Comparison of ENCODE assay signal across 2 cellular contexts in genomic region chr16:1535391-1536291, GRCh38.
TF ChIP-seq lines count a peak whose summit lies in the region.

No MANE protein-coding gene starts in this region.

TF ChIP-seq in SK-N-SH, 30 proteins besides CTCF, POLR2A, EP300 and RAD21 (continued from another document):
- no peak for TF ChIP-seq ZBTB33 (IDR thresholded peaks at IDR 0.05; ENCODE audit: borderline replicate concordance, low read depth)
- no peak for TF ChIP-seq REST (IDR thresholded peaks at IDR 0.05; ENCODE audit: low read depth, low read length)
- TF ChIP-seq NFIC (IDR thresholded peaks at IDR 0.05; ENCODE audit: borderline replicate concordance) = no peak
- no peak for TF ChIP-seq USF2 (IDR thresholded peaks at IDR 0.05; ENCODE audit: borderline replicate concordance, low read depth, low read length)
- no peak for TF ChIP-seq TAF1 (IDR thresholded peaks at IDR 0.05; ENCODE audit: borderline replicate concordance, low read depth, low read length)
- TF ChIP-seq MEF2A (IDR thresholded peaks at IDR 0.05; ENCODE audit: borderline replicate concordance, low read depth) = no peak
- TF ChIP-seq SIN3A (IDR thresholded peaks at IDR 0.05; ENCODE audit: borderline replicate concordance, low read depth, low read length) = no peak
- no peak for TF ChIP-seq CHD2 (IDR thresholded peaks at IDR 0.05; ENCODE audit: low read length, partially characterized antibody)
- TF ChIP-seq RFX5 (IDR thresholded peaks at IDR 0.05; ENCODE audit: low read length) = no peak
- TF ChIP-seq IRF3 (IDR thresholded peaks at IDR 0.05; ENCODE audit: low read depth, low read length) = no peak
- TF ChIP-seq ELF1 (IDR thresholded peaks at IDR 0.05) = no peak
- TF ChIP-seq RCOR1 (IDR thresholded peaks at IDR 0.05; ENCODE audit: low read length) = no peak

TF ChIP-seq in SK-N-SH treated with all-trans-retinoic acid at 6 μM for 48 hours, 23 proteins besides CTCF, POLR2A, EP300 and RAD21 (continued from another document):
- TF ChIP-seq CREB5 (CRISPR knock-in tag; IDR thresholded peaks at IDR 0.05; ENCODE audit: low read depth) (no peak), TOX (CRISPR knock-in tag; IDR thresholded peaks at IDR 0.05; ENCODE audit: borderline replicate concordance) (no peak)
TF ChIP-seq in SK-N-SH treated with all-trans-retinoic acid at 6 μM for 48 hours: peak in this region for 0.
